ENCODE assay signal across 8 cellular contexts in the genomic region with DNA sequence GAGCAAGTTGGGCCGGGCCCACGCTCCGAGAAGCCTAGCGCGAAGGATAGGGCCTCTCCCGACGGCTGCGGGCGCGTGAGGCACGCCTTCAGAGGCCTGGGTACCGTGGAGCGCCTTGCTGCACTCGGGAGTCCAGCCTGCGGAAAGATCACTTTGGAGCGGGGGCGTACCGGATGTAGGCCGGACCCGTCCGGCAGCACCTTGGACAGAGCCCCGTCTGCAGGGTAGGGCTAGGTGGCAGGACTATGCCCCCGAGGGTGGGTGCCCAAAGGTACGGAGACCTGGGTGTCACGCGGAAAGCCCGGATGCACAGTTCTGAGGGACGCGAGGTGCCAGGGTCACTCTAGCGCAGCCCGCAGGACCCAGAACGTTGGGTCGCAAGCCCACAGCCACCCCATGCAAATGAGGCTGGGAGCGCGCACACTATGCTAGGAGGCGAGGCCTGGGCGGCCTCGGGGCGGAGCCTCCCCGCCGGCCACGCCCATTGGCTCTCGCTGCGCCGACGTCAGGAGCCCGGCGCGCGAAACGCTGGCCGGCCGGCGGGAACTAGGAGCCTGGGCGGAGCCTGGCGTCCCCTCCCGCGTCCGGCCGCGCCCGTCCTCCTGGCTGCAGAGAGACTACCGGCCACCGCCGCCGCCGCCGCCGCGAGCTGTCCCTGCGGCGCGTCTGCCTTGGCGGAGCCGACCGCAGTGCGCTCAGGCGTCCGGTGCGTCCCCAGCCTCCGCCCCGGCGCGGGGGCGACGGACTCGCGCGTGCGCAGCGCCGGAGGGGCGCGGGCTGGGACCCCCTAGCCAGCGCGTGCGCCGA. TPM values are rescaled to one million over a fixed set of nuclear protein-coding genes. Genes with fewer than 3 reads are reported as not detected.
A peak's percentile ranks its signal among the peaks of the same experiment; 100 is the strongest.
DNase-seq lines count a peak whose midpoint lies in the region; ATAC-seq and TF ChIP-seq lines count a peak whose summit lies in the region.

Gene PAQR4, plus strand, starts transcription at position 611 of the 807 bp plus-strand sequence. CDS start 327 bp downstream, outside the sequence.

- intact Hi-C loops in breast epithelium (cut with DNase I; ENCODE audit: low total_unique reads), result no loop called here

- TF ChIP-seq POLR2A in breast epithelium (IDR thresholded peaks at IDR 0.05), result no peak

- H3K27me3 ChIP-seq in breast epithelium, result peaks cover 24 to 42% of the 10 kb centered on the region in 2 donors

- peaks cover 15 to 20% of the 10 kb centered on the region in 2 donors for H3K4me1 ChIP-seq in breast epithelium

- H3K27ac ChIP-seq in VCaP (peak within 1 kb of the TSS; percentile 76), breast epithelium (peak within 1 kb of the TSS in 1 of 2 donors; percentile 7), skin epidermis (peak within 1 kb of the TSS in 20 of 21 experiments; percentile 39 to 85 (median 62))

- in situ Hi-C loops in ACHN (cut with HindIII; ENCODE audit: low pct_ligation_motif_present, low pct_unique_long_range_greater_than_20kb, low sequenced_read_pairs), result no loop called here

- H3K36me3 ChIP-seq in breast epithelium, result no peaks in the 10 kb centered on the region

- no peaks in the 10 kb centered on the region for H3K9me3 ChIP-seq in breast epithelium

- TF ChIP-seq CTCF in VCaP (conservative IDR thresholded peaks at IDR 0.05), result no peak
- TF ChIP-seq CTCF in breast epithelium (IDR thresholded peaks at IDR 0.05), result no peak

- H3K4me3 ChIP-seq in breast epithelium (peak within 1 kb of the TSS; percentile 64 to 86 (median 73)), skin epidermis (peak within 1 kb of the TSS; percentile 70 to 86 (median 74))

- DNase-seq in ACHN, result peak; percentile 95
- DNase-seq in NCI-H2171 (lab: John Stamatoyannopoulos, UW), result peak; percentile 87
- DNase-seq in breast epithelium (ENCODE audit: low spot score in 2 of 2), result peak; percentile 74 to 76
- peak; percentile 90 for DNase-seq in iPS-NIHi11 (ENCODE audit: low spot score)

- ATAC-seq in GM18867 (IDR thresholded peaks at IDR 0.05; ENCODE audit: unreplicated experiment) (peak; percentile 66), HG03095 (IDR thresholded peaks at IDR 0.05; ENCODE audit: unreplicated experiment) (peak; percentile 59)

RNA-seq across cellular contexts. Expression of gene PAQR4, which starts in this region (rescaled TPM):
- total RNA-seq in breast epithelium, result 1 to 10 TPM; 2.0 to 4.0 (median 3.7) TPM
